21 cellular contexts compared by ENCODE assay signal in the genomic region with DNA sequence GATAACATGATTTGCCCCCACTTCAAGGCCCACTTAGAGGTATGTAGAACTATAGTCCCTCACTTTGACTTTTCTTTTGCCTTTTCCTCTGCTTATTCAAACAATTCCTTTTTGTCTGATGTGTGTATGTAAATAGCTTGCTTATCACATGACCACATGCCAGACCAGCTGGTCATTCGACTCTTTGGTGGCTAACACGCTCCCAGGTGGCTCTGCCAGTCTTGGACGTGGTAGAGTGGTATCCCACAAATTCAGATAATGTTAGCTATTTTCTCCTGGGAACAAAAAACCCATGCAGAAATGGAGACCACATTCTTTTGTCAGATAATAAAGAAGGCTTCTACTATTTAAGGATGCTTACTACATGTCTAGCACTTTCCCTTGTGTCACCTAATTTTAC. TPM values are rescaled to one million over a fixed set of nuclear protein-coding genes. Genes with fewer than 3 reads are reported as not detected.
"Had no signal": no experiment of that assay in that cellular context is flagged by ENCODE, and none has a peak within 500 bp of the region (broad histone marks: within the 10 kb centered on the region; RNA-seq: fewer than 3 reads in every experiment).

No MANE protein-coding gene starts in this region.

- H3K27ac ChIP-seq: heart left ventricle, sigmoid colon, tibial artery, uterus had no signal

- H3K36me3 ChIP-seq: heart left ventricle, sigmoid colon, tibial artery, uterus had no signal

- DNase-seq: activated B cell treated with CpG ODN at 0.5 μM for 24 hours; activated CD4-positive, alpha-beta memory T cell treated with anti-CD3 and anti-CD28 coated beads for 36 hours; activated CD4-positive, alpha-beta T cell treated with anti-CD3 and anti-CD28 coated beads for 4 hours; activated naive CD8-positive, alpha-beta T cell treated with anti-CD3 and anti-CD28 coated beads for 36 hours; activated T-cell treated with anti-CD3 and anti-CD28 coated beads for 4 hours; cortex of kidney; erythroblast; heart left ventricle; mesenchymal stem cell; sigmoid colon; stimulated activated CD4-positive, alpha-beta T cell treated with anti-CD3 and anti-CD28 coated beads, Interleukin-12 subunit alpha, Interleukin-12 subunit beta, amount 100 ng/mL, for 4 hours; stimulated activated CD4-positive, alpha-beta T cell treated with anti-CD3 and anti-CD28 coated beads, Interleukin-1b, Interleukin-23, amount 100 ng/mL, for 48 hours; stimulated activated CD8-positive, alpha-beta memory T cell treated with anti-CD3 and anti-CD28 coated beads, Interleukin-4, amount 100 ng/mL, for 48 hours; stimulated activated naive CD8-positive, alpha-beta T cell treated with anti-CD3 and anti-CD28 coated beads, Interleukin-15, Interleukin-2, amounts not matched to agents 100 U/mL and 50 U/mL, for 24 hours; substantia nigra; T-helper 1 cell; T-helper 9 cell; tibial artery; uterus had no signal

- ATAC-seq: heart left ventricle; stimulated activated naive CD8-positive, alpha-beta T cell treated with anti-CD3 and anti-CD28 coated beads, Interleukin-15, Interleukin-2, amounts not matched to agents 100 U/mL and 50 U/mL, for 24 hours had no signal

- H3K4me1 ChIP-seq: sigmoid colon, tibial artery, uterus had no signal

- H3K4me3 ChIP-seq: heart left ventricle, sigmoid colon, tibial artery, uterus had no signal

- H3K9me3 ChIP-seq: heart left ventricle, sigmoid colon, tibial artery, uterus had no signal

- FAIRE-seq: endometrium, frontal cortex had no signal

- H3K27me3 ChIP-seq: heart left ventricle, sigmoid colon, tibial artery, uterus had no signal

RNA-seq across cellular contexts. Expression of gene ARHGAP24, which starts 47.9 kb away (rescaled TPM):
- total RNA-seq: activated CD4-positive, alpha-beta memory T cell treated with anti-CD3 and anti-CD28 coated beads for 36 hours had no signal
